Comparison of ENCODE assay signal across 15 cellular contexts in genomic region chr3:108096506-108097325, GRCh38. TPM values are rescaled to one million over a fixed set of nuclear protein-coding genes. Genes with fewer than 3 reads are reported as not detected.
A peak's percentile ranks its signal among the peaks of the same experiment; 100 is the strongest.
DNase-seq lines count a peak whose midpoint lies in the region; ATAC-seq and TF ChIP-seq lines count a peak whose summit lies in the region.
"Had no signal": no experiment of that assay in that cellular context is flagged by ENCODE, and none has a peak within 500 bp of the region (broad histone marks: within the 10 kb centered on the region; RNA-seq: fewer than 3 reads in every experiment).

No MANE protein-coding gene starts in this region.

- H3K27me3 ChIP-seq in spleen (replicated peaks in 1 of 7): no peaks in the 10 kb centered on the region
- H3K27me3 ChIP-seq: upper lobe of left lung had no signal

- H3K27me3 Mint-ChIP-seq in stimulated activated naive CD8-positive, alpha-beta T cell treated with anti-CD3 and anti-CD28 coated beads, Interleukin-15, Interleukin-2, amounts not matched to agents 100 ng/mL and 50 ng/mL, for 24 hours: no peaks in the 10 kb centered on the region
- H3K27me3 Mint-ChIP-seq: activated CD4-positive, alpha-beta memory T cell treated with anti-CD3 and anti-CD28 coated beads for 36 hours had no signal

- no peaks in the 10 kb centered on the region for H3K9me3 ChIP-seq in spleen
- H3K9me3 ChIP-seq: upper lobe of left lung had no signal

- H3K4me1 Mint-ChIP-seq in stimulated activated naive CD8-positive, alpha-beta T cell treated with anti-CD3 and anti-CD28 coated beads, Interleukin-15, Interleukin-2, amounts not matched to agents 100 ng/mL and 50 ng/mL, for 24 hours (ENCODE audit: low read depth): peaks cover 73% of the 10 kb centered on the region
- H3K4me1 Mint-ChIP-seq: endodermal cell had no signal

- ATAC-seq in stimulated activated naive CD8-positive, alpha-beta T cell treated with anti-CD3 and anti-CD28 coated beads, Interleukin-15, Interleukin-2, amounts not matched to agents 100 U/mL and 50 U/mL, for 24 hours: no peak
- ATAC-seq in esophagus mucosa: peak; percentile 61
- no peak for ATAC-seq in HG03196 (IDR thresholded peaks at IDR 0.05; ENCODE audit: unreplicated experiment)
- ATAC-seq in GM21390 (IDR thresholded peaks at IDR 0.05; ENCODE audit: unreplicated experiment): no peak

- H3K4me3 Mint-ChIP-seq in stimulated activated naive CD8-positive, alpha-beta T cell treated with anti-CD3 and anti-CD28 coated beads, Interleukin-15, Interleukin-2, amounts not matched to agents 100 ng/mL and 50 ng/mL, for 24 hours: peak overlapping the region; percentile 49
- H3K4me3 Mint-ChIP-seq: activated CD4-positive, alpha-beta memory T cell treated with anti-CD3 and anti-CD28 coated beads for 36 hours; endodermal cell had no signal

- H3K27ac Mint-ChIP-seq in stimulated activated naive CD8-positive, alpha-beta T cell treated with anti-CD3 and anti-CD28 coated beads, Interleukin-15, Interleukin-2, amounts not matched to agents 100 ng/mL and 50 ng/mL, for 24 hours: no peak overlapping the region
- H3K27ac Mint-ChIP-seq: activated CD4-positive, alpha-beta memory T cell treated with anti-CD3 and anti-CD28 coated beads for 36 hours; endodermal cell had no signal

- intact Hi-C loops in spleen (cut with DNase I; ENCODE audit: low total_unique reads): no loop called here

- no peak for TF ChIP-seq CTCF in spleen (IDR thresholded peaks at IDR 0.05 in 8 of 11, conservative IDR thresholded peaks at IDR 0.05 in 3 of 11)

- peaks cover 5 to 67% (median 38%) of the 10 kb centered on the region in 6 donors for H3K4me1 ChIP-seq in spleen

- H3K9me3 Mint-ChIP-seq in stimulated activated naive CD8-positive, alpha-beta T cell treated with anti-CD3 and anti-CD28 coated beads, Interleukin-15, Interleukin-2, amounts not matched to agents 100 ng/mL and 50 ng/mL, for 24 hours: peaks cover under 1% of the 10 kb centered on the region
- H3K9me3 Mint-ChIP-seq: endodermal cell had no signal

- 87 to 91% (median 89%) methylated on average over 9 of the region's 9 CpGs for WGBS in spleen, 5 donors

- peaks cover under 1% of the 10 kb centered on the region for H3K36me3 Mint-ChIP-seq in stimulated activated naive CD8-positive, alpha-beta T cell treated with anti-CD3 and anti-CD28 coated beads, Interleukin-15, Interleukin-2, amounts not matched to agents 100 ng/mL and 50 ng/mL, for 24 hours (ENCODE audit: low read depth)

- peak overlapping the region in 1 of 8 donors; percentile 30 for H3K27ac ChIP-seq in spleen
- H3K27ac ChIP-seq: upper lobe of left lung had no signal

- no peak for TF ChIP-seq POLR2A in spleen (IDR thresholded peaks at IDR 0.05)

- no peak overlapping the region for H3K4me3 ChIP-seq in spleen
- H3K4me3 ChIP-seq: upper lobe of left lung had no signal

- no peaks in the 10 kb centered on the region for H3K36me3 ChIP-seq in spleen
- H3K36me3 ChIP-seq: upper lobe of left lung had no signal

- DNase-seq in stimulated activated naive CD8-positive, alpha-beta T cell treated with anti-CD3 and anti-CD28 coated beads, Interleukin-15, Interleukin-2, amounts not matched to agents 100 U/mL and 50 U/mL, for 24 hours: no peak
- peak; percentile 46 for DNase-seq in OCI-M1 (lab: John Stamatoyannopoulos, UW)
- no peak for DNase-seq in spleen
- no peak for DNase-seq in anterior cingulate cortex (lab: John Stamatoyannopoulos, UW)
- DNase-seq: activated CD4-positive, alpha-beta memory T cell treated with anti-CD3 and anti-CD28 coated beads for 36 hours; activated gamma-delta T cell treated with Interleukin-2 at 50 U/mL for 16 hours; DND-41; endodermal cell; kidney glomerular epithelial cell; T-helper 2 cell; upper lobe of left lung had no signal

RNA-seq across cellular contexts. Expression of gene CD47, which starts 5.9 kb away (rescaled TPM):
- total RNA-seq in esophagus mucosa (95.3 TPM), spleen (100 to 1,000 TPM; 106 to 156 (median 130) TPM)
- polyA plus RNA-seq in spleen: 10 to 100 TPM; 48.2 to 54.6 (median 51.0) TPM
